9 cellular contexts compared by ENCODE assay signal in genomic region chr19:40416918-40417713, GRCh38. TPM values are rescaled to one million over a fixed set of nuclear protein-coding genes. Genes with fewer than 3 reads are reported as not detected.
DNase-seq lines count a peak whose midpoint lies in the region; ATAC-seq, FAIRE-seq and TF ChIP-seq lines count a peak whose summit lies in the region.
"Had no signal": no experiment of that assay in that cellular context is flagged by ENCODE, and none has a peak within 500 bp of the region (broad histone marks: within the 10 kb centered on the region; RNA-seq: fewer than 3 reads in every experiment).

No MANE protein-coding gene starts in this region.

- peaks cover 0 to under 1% of the 10 kb centered on the region in 2 donors for H3K36me3 ChIP-seq in gastroesophageal sphincter
- H3K36me3 ChIP-seq in skeletal muscle tissue (ENCODE audit: control insufficient read depth in 3 of 3, insufficient read depth in 3 of 3, low read length in 3 of 3): peaks cover 0 to under 1% (median 0%) of the 10 kb centered on the region in 3 donors

- H3K9me3 Mint-ChIP-seq in T-helper 1 cell treated with Interleukin-12 subunit alpha and Interleukin-12 subunit beta and Interleukin-4 antibody, amounts not matched to agents 30 μg/mL and 1 μg/mL, for 36 hours: no peaks in the 10 kb centered on the region

- peaks cover 38% of the 10 kb centered on the region for H3K4me1 Mint-ChIP-seq in T-helper 1 cell treated with Interleukin-12 subunit alpha and Interleukin-12 subunit beta and Interleukin-4 antibody, amounts not matched to agents 30 μg/mL and 1 μg/mL, for 36 hours (ENCODE audit: low read depth)

- ATAC-seq in gastroesophageal sphincter (no peak), GM19452 (IDR thresholded peaks at IDR 0.05; ENCODE audit: unreplicated experiment) (no peak)

- H3K4me3 ChIP-seq in gastroesophageal sphincter (no peak overlapping the region), skeletal muscle tissue (ENCODE audit: low read length in 3 of 3) (peak overlapping the region in 1 of 3 donors; percentile 14)

- H3K9ac ChIP-seq in skeletal muscle tissue (ENCODE audit: low read depth in 1 of 3, low read length in 3 of 3): peak overlapping the region; percentile 3 to 72 (median 62)

- peaks cover 1% of the 10 kb centered on the region for H3K36me3 Mint-ChIP-seq in T-helper 1 cell treated with Interleukin-12 subunit alpha and Interleukin-12 subunit beta and Interleukin-4 antibody, amounts not matched to agents 30 μg/mL and 1 μg/mL, for 36 hours (ENCODE audit: low read depth)

- H3K27ac ChIP-seq in gastroesophageal sphincter (peak overlapping the region in 3 of 4 donors; percentile 70 to 80 (median 71)), skeletal muscle tissue (ENCODE audit: low read depth, low read length) (peak overlapping the region; percentile 87)
- H3K27ac ChIP-seq: HL-60 had no signal

- H3K27ac Mint-ChIP-seq in T-helper 1 cell treated with Interleukin-12 subunit alpha and Interleukin-12 subunit beta and Interleukin-4 antibody, amounts not matched to agents 30 μg/mL and 1 μg/mL, for 36 hours: peak overlapping the region; percentile 71

- DNase-seq in GM18507 (ENCODE audit: extremely low spot score, insufficient read length, low read depth): no peak
- no peak for DNase-seq in NCI-H69 (lab: John Stamatoyannopoulos, UW)
- DNase-seq in kidney glomerular epithelial cell (lab: John Stamatoyannopoulos, UW): no peak
- DNase-seq in NCI-H1092 (lab: John Stamatoyannopoulos, UW): no peak

- peak overlapping the region; percentile 6 for H3K4me3 Mint-ChIP-seq in T-helper 1 cell treated with Interleukin-12 subunit alpha and Interleukin-12 subunit beta and Interleukin-4 antibody, amounts not matched to agents 30 μg/mL and 1 μg/mL, for 36 hours

- H3K27me3 Mint-ChIP-seq in T-helper 1 cell treated with Interleukin-12 subunit alpha and Interleukin-12 subunit beta and Interleukin-4 antibody, amounts not matched to agents 30 μg/mL and 1 μg/mL, for 36 hours (ENCODE audit: low read depth): no peaks in the 10 kb centered on the region

- H3K27me3 ChIP-seq in gastroesophageal sphincter: no peaks in the 10 kb centered on the region
- no peaks in the 10 kb centered on the region for H3K27me3 ChIP-seq in skeletal muscle tissue (ENCODE audit: control insufficient read depth in 3 of 3, insufficient read depth in 3 of 3, low read length in 3 of 3)

- 41 to 68% methylated on average over 6 to 7 of the region's 16 CpGs for WGBS in gastroesophageal sphincter (ENCODE audit: low coverage in 1 of 2), 2 donors

- TF ChIP-seq EP300 in gastroesophageal sphincter (IDR thresholded peaks at IDR 0.05): no peak

- H3K9me3 ChIP-seq in gastroesophageal sphincter (no peaks in the 10 kb centered on the region), skeletal muscle tissue (ENCODE audit: control insufficient read depth in 3 of 3, low read length in 3 of 3) (no peaks in the 10 kb centered on the region)

- peaks cover 0 to 48% (median 18%) of the 10 kb centered on the region in 3 donors for H3K4me1 ChIP-seq in gastroesophageal sphincter
- H3K4me1 ChIP-seq in skeletal muscle tissue (ENCODE audit: control insufficient read depth in 3 of 3, insufficient read depth in 3 of 3, low read length in 3 of 3): peaks cover 32 to 43% (median 33%) of the 10 kb centered on the region in 3 donors

- peak; percentile 25 to 31 for TF ChIP-seq POLR2A in gastroesophageal sphincter (IDR thresholded peaks at IDR 0.05)

- FAIRE-seq in GM18507 (lab: Jason Lieb, UNC): peak; percentile 71

- TF ChIP-seq CTCF in gastroesophageal sphincter (IDR thresholded peaks at IDR 0.05): no peak

RNA-seq across cellular contexts. Expression of gene PRX, which starts 3.9 kb away (rescaled TPM):
- total RNA-seq in gastroesophageal sphincter (10 to 100 TPM in 1 of 4 donors, 1 to 10 TPM in 3; 4.5 to 12.7 (median 6.7) TPM), skeletal muscle tissue (8.4 TPM)

RNA-seq across cellular contexts. Expression of gene SERTAD1, which starts 8.7 kb away (rescaled TPM):
- total RNA-seq in gastroesophageal sphincter: 10 to 100 TPM; 16.6 to 22.1 (median 18.9) TPM
- total RNA-seq in skeletal muscle tissue: 19.8 TPM

RNA-seq across cellular contexts. Expression of gene SERTAD3, which starts 27.0 kb away (rescaled TPM):
- total RNA-seq in gastroesophageal sphincter: 10 to 100 TPM; 22.1 to 30.2 (median 26.4) TPM
- total RNA-seq in skeletal muscle tissue: 52.2 TPM

RNA-seq across cellular contexts. Expression of gene HIPK4, which starts 27.1 kb away (rescaled TPM):
- total RNA-seq in gastroesophageal sphincter: 1 to 10 TPM in 1 of 4 donors, under 1 TPM in 1, not detected in 2; 0.19 to 1.1 TPM
- total RNA-seq in skeletal muscle tissue: not detected

RNA-seq across cellular contexts. Expression of gene BLVRB, which starts 48.4 kb away (rescaled TPM):
- 100 to 1,000 TPM; 146 to 209 (median 164) TPM for total RNA-seq in gastroesophageal sphincter
- 141 TPM for total RNA-seq in skeletal muscle tissue
